Comparison of ENCODE assay signal across 8 cellular contexts in genomic region chr3:104628185-104628789, GRCh38.
A peak's percentile ranks its signal among the peaks of the same experiment; 100 is the strongest.
DNase-seq lines count a peak whose midpoint lies in the region; ATAC-seq, FAIRE-seq and TF ChIP-seq lines count a peak whose summit lies in the region.
"Had no signal": no experiment of that assay in that cellular context is flagged by ENCODE, and none has a peak within 500 bp of the region (broad histone marks: within the 10 kb centered on the region; RNA-seq: fewer than 3 reads in every experiment).

No MANE protein-coding gene starts in this region.

- H3K36me3 Mint-ChIP-seq in MCF 10A (ENCODE audit: insufficient read depth, unreplicated experiment), result peaks cover 3% of the 10 kb centered on the region
- H3K36me3 Mint-ChIP-seq: activated naive CD4-positive, alpha-beta T cell treated with anti-CD3 and anti-CD28 coated beads, Interleukin-2, amount 50 U/mL, for 72 hours had no signal

- POLR2A ChIA-PET in MCF 10A (lab: Yijun Ruan, JAX), result no interaction called here

- BruUV-seq in MCF 10A (replicated peaks; lab: Mats Ljungman, UMichigan), result no TSS peak

- TF ChIP-seq CTCF in MCF 10A (IDR thresholded peaks at IDR 0.05; ENCODE audit: unreplicated experiment), result peak; percentile 64

- peaks cover 7% of the 10 kb centered on the region for H3K9me3 Mint-ChIP-seq in MCF 10A (ENCODE audit: unreplicated experiment)
- H3K9me3 Mint-ChIP-seq in stimulated activated naive CD8-positive, alpha-beta T cell treated with anti-CD3 and anti-CD28 coated beads, Interleukin-15, amount 100 ng/mL, for 72 hours, result peaks cover 0 to 8% of the 10 kb centered on the region in 2 donors

- peak overlapping the region; percentile 35 for H3K27ac Mint-ChIP-seq in MCF 10A (ENCODE audit: low read depth, unreplicated experiment)
- H3K27ac Mint-ChIP-seq in stimulated activated naive CD8-positive, alpha-beta T cell treated with anti-CD3 and anti-CD28 coated beads, Interleukin-15, amount 100 ng/mL, for 72 hours, result no peak overlapping the region
- H3K27ac Mint-ChIP-seq: activated naive CD4-positive, alpha-beta T cell treated with anti-CD3 and anti-CD28 coated beads, Interleukin-2, amount 50 U/mL, for 72 hours had no signal

- intact Hi-C loops in MCF 10A (cut with micrococcal nuclease), result loop anchor here (1.0 kb wide), 1 partner anchor 738 kb away; the partner anchor contains the start of gene ALCAM
- intact Hi-C loops in Right ventricle myocardium superior (cut with DNase I), result loop anchor here (10.0 kb wide), 1 partner anchor 737 kb away; the partner anchor contains the start of gene ALCAM

- ATAC-seq in HG02610 (IDR thresholded peaks at IDR 0.05; ENCODE audit: unreplicated experiment), result peak; percentile 85
- ATAC-seq in stimulated activated naive CD8-positive, alpha-beta T cell treated with anti-CD3 and anti-CD28 coated beads, Interleukin-15, amount 100 ng/mL, for 72 hours, result no peak
- no peak for ATAC-seq in Right ventricle myocardium superior (ENCODE audit: poor library complexity)

- peaks cover 20% of the 10 kb centered on the region for H3K4me1 Mint-ChIP-seq in MCF 10A (ENCODE audit: insufficient read depth, unreplicated experiment)
- no peaks in the 10 kb centered on the region for H3K4me1 Mint-ChIP-seq in stimulated activated naive CD8-positive, alpha-beta T cell treated with anti-CD3 and anti-CD28 coated beads, Interleukin-15, amount 100 ng/mL, for 72 hours

- no peak for TF ChIP-seq POLR2A in GM12891 (IDR thresholded peaks at IDR 0.05; ENCODE audit: low read depth, low read length)

- CTCF ChIA-PET in MCF 10A (lab: Yijun Ruan, JAX), result interaction anchor here (0.5 to 1.2 kb wide), 10 partner anchors 9 to 737 kb away, joined by 3 to 7 read pairs (median 3); no protein-coding TSS in a partner anchor

- no peak overlapping the region for H3K4me3 Mint-ChIP-seq in MCF 10A (ENCODE audit: unreplicated experiment)
- no peak overlapping the region for H3K4me3 Mint-ChIP-seq in stimulated activated naive CD8-positive, alpha-beta T cell treated with anti-CD3 and anti-CD28 coated beads, Interleukin-15, amount 100 ng/mL, for 72 hours

- H3K27me3 Mint-ChIP-seq in MCF 10A (ENCODE audit: insufficient read depth, unreplicated experiment), result no peaks in the 10 kb centered on the region
- no peaks in the 10 kb centered on the region for H3K27me3 Mint-ChIP-seq in stimulated activated naive CD8-positive, alpha-beta T cell treated with anti-CD3 and anti-CD28 coated beads, Interleukin-15, amount 100 ng/mL, for 72 hours

- DNase-seq in GM12891 (ENCODE audit: insufficient read length, low spot score) (peak; percentile 3), NCI-H2081 treated with DMSO at 0.1 percent for 48 hours (lab: John Stamatoyannopoulos, UW) (peak; percentile 27), MCF 10A (ENCODE audit: unreplicated experiment) (peak; percentile 79), medulla oblongata (ENCODE audit: extremely low spot score) (peak; percentile 25), Right ventricle myocardium superior (no peak)
- DNase-seq in stimulated activated naive CD8-positive, alpha-beta T cell treated with anti-CD3 and anti-CD28 coated beads, Interleukin-15, amount 100 ng/mL, for 72 hours, result no peak

- peak; percentile 13 for FAIRE-seq in GM12891 (lab: Jason Lieb, UNC)

TF ChIP-seq in GM12891, 5 proteins besides CTCF, POLR2A, EP300 and RAD21:
- TF ChIP-seq PAX5 (IDR thresholded peaks at IDR 0.05; ENCODE audit: insufficient read depth, low read length, severe bottlenecking), result no peak
TF ChIP-seq in GM12891: peak in this region for 0.

Comparison
In these comparisons a context has a peak if more than half of its experiments do, and no peak if none do; other contexts are left out.
1. DNase-seq: peak in GM12891 (single experiment), NCI-H2081 treated with DMSO at 0.1 percent for 48 hours (single experiment), MCF 10A (single experiment) and medulla oblongata (single experiment); none in stimulated activated naive CD8-positive, alpha-beta T cell treated with anti-CD3 and anti-CD28 coated beads, Interleukin-15, amount 100 ng/mL, for 72 hours (0 of 2) and Right ventricle myocardium superior (single experiment).